In the genomic region with DNA sequence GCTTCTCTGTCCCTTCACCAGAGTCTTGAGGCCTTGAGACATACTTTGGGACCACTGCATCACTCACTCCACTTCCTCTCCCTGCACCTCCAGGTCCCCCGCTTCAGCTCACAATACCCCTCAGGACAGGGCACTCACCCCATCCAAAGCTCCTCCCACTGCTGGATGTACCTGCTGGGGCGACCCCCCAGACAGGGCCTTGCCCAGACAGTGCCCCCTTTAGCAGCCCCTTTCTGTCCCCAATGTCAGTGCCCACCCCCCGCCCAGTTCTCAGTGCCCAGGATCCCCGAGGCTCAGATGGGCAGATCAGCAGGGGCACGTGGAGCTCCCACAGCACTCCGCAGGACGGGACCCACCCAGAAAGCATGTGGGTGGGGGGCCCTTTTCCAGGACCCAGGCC, we compare ENCODE assay signal across 22 cellular contexts.
"Had no signal": no experiment of that assay in that cellular context is flagged by ENCODE, and none has a peak within 500 bp of the region (broad histone marks: within the 10 kb centered on the region; RNA-seq: fewer than 3 reads in every experiment).

No MANE protein-coding gene starts in this region.

- H3K4me1 ChIP-seq: esophagus muscularis mucosa, foreskin keratinocyte, gastroesophageal sphincter, heart left ventricle, left ventricle myocardium inferior, lower lobe of right lung had no signal

- H3K36me3 ChIP-seq: esophagus muscularis mucosa, gastroesophageal sphincter, heart left ventricle, left ventricle myocardium inferior, lower lobe of right lung had no signal

- ATAC-seq: gastroesophageal sphincter, left colon, left lobe of liver, mucosa of descending colon had no signal

- H3K9me3 ChIP-seq: esophagus muscularis mucosa, gastroesophageal sphincter, heart left ventricle, left ventricle myocardium inferior, lower lobe of right lung, mucosa of descending colon had no signal

- H3K4me2 ChIP-seq: hepatocyte had no signal

- H3K4me3 ChIP-seq: coronary artery, dorsolateral prefrontal cortex, esophagus muscularis mucosa, gastroesophageal sphincter, heart left ventricle, hepatocyte, left ventricle myocardium inferior, lower lobe of right lung, mucosa of descending colon had no signal

- H3K27ac ChIP-seq: coronary artery, dorsolateral prefrontal cortex, esophagus muscularis mucosa, foreskin keratinocyte, gastroesophageal sphincter, heart left ventricle, hepatocyte, left ventricle myocardium inferior, lower lobe of right lung had no signal

- H2AFZ ChIP-seq: hepatocyte had no signal

- DNase-seq: dermis blood vessel endothelial cell; dorsolateral prefrontal cortex; effector CD4-positive, alpha-beta T cell; effector memory CD4-positive, alpha-beta T cell; heart left ventricle; hypothalamus; immature natural killer cell; islet precursor cell; kidney; kidney glomerular epithelial cell; left colon; left ventricle myocardium inferior; lower lobe of right lung; mesenchymal stem cell; mucosa of descending colon; naive B cell had no signal

- H3K27me3 ChIP-seq: foreskin keratinocyte had no signal
